Comparison of ENCODE assay signal across 1 cellular context in the genomic region with DNA sequence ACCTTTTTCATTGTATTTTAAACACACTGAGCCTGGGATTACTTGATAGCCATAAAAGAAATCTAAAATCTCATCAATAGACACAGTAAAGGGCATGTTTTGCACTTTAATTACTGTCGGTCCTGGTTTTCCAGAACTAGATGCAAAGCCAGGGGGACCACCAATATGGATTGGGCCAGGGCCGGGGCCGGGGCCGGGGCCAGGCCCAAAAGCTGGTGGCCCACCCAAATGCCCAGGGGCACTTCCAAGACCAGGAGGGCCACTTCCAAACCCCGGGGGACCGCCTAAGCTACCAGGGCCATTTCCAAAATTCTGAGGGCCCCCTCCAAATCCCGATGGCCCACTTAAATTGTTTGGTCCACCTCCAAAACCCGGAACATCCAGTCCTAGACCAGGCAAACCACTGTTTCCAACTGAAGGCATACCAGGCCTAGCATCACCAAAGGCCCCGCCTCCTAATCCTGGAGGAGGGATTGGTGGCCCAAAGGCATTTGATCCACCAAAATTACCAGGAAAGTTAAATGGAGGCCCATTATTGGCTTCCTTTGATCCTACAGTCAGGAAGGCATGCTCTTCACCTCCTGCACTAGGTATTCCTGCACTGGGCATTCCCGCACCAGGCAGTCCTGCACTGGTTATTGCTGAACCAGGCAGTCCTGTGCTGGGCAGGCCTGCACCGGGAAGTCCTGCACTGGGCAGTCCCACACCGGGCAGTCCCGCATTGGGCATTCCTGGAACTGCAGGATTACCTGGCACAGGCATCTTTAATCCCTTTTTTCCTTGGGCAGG.
TF ChIP-seq lines count a peak whose summit lies in the region.

No MANE protein-coding gene starts in this region.

TF ChIP-seq in HepG2, 621 proteins besides CTCF, POLR2A, EP300 and RAD21 (continues in another document):
- TF ChIP-seq, protein P1, sequence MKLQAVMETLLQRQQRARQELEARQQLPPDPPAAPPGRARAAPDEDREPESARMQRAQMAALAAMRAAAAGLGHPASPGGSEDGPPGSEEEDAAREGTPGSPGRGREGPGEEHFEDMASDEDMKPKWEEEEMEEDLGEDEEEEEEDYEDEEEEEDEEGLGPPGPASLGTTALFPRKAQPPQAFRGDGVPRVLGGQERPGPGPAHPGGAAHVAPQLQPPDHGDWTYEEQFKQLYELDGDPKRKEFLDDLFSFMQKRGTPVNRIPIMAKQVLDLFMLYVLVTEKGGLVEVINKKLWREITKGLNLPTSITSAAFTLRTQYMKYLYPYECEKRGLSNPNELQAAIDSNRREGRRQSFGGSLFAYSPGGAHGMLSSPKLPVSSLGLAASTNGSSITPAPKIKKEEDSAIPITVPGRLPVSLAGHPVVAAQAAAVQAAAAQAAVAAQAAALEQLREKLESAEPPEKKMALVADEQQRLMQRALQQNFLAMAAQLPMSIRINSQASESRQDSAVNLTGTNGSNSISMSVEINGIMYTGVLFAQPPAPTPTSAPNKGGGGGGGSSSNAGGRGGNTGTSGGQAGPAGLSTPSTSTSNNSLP (IDR thresholded peaks at IDR 0.05; ENCODE audit: low read depth, low read length) = no peak
- TF ChIP-seq ATF7-NPFF (CRISPR knock-in tag; IDR thresholded peaks at IDR 0.05; ENCODE audit: low read depth) (no peak), ELF3 (CRISPR knock-in tag; IDR thresholded peaks at IDR 0.05) (no peak), SSRP1 (CRISPR knock-in tag; IDR thresholded peaks at IDR 0.05) (no peak), POGZ (CRISPR knock-in tag; IDR thresholded peaks at IDR 0.05) (no peak), ZFP41 (CRISPR knock-in tag; IDR thresholded peaks at IDR 0.05; ENCODE audit: borderline replicate concordance) (no peak), YY1 (IDR thresholded peaks at IDR 0.05; ENCODE audit: insufficient read depth, insufficient replicate concordance, low read depth, low read length) (no peak), NR0B2 (CRISPR knock-in tag; IDR thresholded peaks at IDR 0.05) (no peak), PRPF4 (IDR thresholded peaks at IDR 0.05; ENCODE audit: low read depth, low read length, poor library complexity, severe bottlenecking) (no peak), CENPBD1 (CRISPR knock-in tag; IDR thresholded peaks at IDR 0.05; ENCODE audit: borderline replicate concordance, low read depth) (no peak), ARNT2 (CRISPR knock-in tag; IDR thresholded peaks at IDR 0.05; ENCODE audit: low read depth) (no peak), ZNF34 (CRISPR knock-in tag; IDR thresholded peaks at IDR 0.05; ENCODE audit: borderline replicate concordance) (no peak), KAT2B (IDR thresholded peaks at IDR 0.05; ENCODE audit: borderline replicate concordance, low read depth, low read length) (no peak), CHD4 (IDR thresholded peaks at IDR 0.05; ENCODE audit: borderline replicate concordance, low read length) (no peak), MXD1 (CRISPR knock-in tag; IDR thresholded peaks at IDR 0.05) (no peak), NONO (IDR thresholded peaks at IDR 0.05) (no peak), NONO (CRISPR knock-in tag; conservative IDR thresholded peaks at IDR 0.05) (no peak), HOXA3 (CRISPR knock-in tag; IDR thresholded peaks at IDR 0.05) (no peak), JDP2 (CRISPR knock-in tag; IDR thresholded peaks at IDR 0.05; ENCODE audit: borderline replicate concordance) (no peak)
- TF ChIP-seq, protein P2, sequence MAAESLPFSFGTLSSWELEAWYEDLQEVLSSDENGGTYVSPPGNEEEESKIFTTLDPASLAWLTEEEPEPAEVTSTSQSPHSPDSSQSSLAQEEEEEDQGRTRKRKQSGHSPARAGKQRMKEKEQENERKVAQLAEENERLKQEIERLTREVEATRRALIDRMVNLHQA (CRISPR knock-in tag; IDR thresholded peaks at IDR 0.05) = no peak
- TF ChIP-seq, protein P3, sequence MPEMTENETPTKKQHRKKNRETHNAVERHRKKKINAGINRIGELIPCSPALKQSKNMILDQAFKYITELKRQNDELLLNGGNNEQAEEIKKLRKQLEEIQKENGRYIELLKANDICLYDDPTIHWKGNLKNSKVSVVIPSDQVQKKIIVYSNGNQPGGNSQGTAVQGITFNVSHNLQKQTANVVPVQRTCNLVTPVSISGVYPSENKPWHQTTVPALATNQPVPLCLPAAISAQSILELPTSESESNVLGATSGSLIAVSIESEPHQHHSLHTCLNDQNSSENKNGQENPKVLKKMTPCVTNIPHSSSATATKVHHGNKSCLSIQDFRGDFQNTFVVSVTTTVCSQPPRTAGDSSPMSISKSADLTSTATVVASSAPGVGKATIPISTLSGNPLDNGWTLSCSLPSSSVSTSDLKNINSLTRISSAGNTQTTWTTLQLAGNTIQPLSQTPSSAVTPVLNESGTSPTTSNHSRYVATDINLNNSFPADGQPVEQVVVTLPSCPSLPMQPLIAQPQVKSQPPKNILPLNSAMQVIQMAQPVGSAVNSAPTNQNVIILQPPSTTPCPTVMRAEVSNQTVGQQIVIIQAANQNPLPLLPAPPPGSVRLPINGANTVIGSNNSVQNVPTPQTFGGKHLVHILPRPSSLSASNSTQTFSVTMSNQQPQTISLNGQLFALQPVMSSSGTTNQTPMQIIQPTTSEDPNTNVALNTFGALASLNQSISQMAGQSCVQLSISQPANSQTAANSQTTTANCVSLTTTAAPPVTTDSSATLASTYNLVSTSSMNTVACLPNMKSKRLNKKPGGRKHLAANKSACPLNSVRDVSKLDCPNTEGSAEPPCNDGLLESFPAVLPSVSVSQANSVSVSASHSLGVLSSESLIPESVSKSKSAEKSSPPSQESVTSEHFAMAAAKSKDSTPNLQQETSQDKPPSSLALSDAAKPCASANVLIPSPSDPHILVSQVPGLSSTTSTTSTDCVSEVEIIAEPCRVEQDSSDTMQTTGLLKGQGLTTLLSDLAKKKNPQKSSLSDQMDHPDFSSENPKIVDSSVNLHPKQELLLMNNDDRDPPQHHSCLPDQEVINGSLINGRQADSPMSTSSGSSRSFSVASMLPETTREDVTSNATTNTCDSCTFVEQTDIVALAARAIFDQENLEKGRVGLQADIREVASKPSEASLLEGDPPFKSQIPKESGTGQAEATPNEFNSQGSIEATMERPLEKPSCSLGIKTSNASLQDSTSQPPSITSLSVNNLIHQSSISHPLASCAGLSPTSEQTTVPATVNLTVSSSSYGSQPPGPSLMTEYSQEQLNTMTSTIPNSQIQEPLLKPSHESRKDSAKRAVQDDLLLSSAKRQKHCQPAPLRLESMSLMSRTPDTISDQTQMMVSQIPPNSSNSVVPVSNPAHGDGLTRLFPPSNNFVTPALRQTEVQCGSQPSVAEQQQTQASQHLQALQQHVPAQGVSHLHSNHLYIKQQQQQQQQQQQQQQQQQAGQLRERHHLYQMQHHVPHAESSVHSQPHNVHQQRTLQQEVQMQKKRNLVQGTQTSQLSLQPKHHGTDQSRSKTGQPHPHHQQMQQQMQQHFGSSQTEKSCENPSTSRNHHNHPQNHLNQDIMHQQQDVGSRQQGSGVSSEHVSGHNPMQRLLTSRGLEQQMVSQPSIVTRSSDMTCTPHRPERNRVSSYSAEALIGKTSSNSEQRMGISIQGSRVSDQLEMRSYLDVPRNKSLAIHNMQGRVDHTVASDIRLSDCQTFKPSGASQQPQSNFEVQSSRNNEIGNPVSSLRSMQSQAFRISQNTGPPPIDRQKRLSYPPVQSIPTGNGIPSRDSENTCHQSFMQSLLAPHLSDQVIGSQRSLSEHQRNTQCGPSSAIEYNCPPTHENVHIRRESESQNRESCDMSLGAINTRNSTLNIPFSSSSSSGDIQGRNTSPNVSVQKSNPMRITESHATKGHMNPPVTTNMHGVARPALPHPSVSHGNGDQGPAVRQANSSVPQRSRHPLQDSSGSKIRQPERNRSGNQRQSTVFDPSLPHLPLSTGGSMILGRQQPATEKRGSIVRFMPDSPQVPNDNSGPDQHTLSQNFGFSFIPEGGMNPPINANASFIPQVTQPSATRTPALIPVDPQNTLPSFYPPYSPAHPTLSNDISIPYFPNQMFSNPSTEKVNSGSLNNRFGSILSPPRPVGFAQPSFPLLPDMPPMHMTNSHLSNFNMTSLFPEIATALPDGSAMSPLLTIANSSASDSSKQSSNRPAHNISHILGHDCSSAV (CRISPR knock-in tag; IDR thresholded peaks at IDR 0.05; ENCODE audit: borderline replicate concordance) = no peak
- TF ChIP-seq, protein P4, sequence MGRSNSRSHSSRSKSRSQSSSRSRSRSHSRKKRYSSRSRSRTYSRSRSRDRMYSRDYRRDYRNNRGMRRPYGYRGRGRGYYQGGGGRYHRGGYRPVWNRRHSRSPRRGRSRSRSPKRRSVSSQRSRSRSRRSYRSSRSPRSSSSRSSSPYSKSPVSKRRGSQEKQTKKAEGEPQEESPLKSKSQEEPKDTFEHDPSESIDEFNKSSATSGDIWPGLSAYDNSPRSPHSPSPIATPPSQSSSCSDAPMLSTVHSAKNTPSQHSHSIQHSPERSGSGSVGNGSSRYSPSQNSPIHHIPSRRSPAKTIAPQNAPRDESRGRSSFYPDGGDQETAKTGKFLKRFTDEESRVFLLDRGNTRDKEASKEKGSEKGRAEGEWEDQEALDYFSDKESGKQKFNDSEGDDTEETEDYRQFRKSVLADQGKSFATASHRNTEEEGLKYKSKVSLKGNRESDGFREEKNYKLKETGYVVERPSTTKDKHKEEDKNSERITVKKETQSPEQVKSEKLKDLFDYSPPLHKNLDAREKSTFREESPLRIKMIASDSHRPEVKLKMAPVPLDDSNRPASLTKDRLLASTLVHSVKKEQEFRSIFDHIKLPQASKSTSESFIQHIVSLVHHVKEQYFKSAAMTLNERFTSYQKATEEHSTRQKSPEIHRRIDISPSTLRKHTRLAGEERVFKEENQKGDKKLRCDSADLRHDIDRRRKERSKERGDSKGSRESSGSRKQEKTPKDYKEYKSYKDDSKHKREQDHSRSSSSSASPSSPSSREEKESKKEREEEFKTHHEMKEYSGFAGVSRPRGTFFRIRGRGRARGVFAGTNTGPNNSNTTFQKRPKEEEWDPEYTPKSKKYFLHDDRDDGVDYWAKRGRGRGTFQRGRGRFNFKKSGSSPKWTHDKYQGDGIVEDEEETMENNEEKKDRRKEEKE (IDR thresholded peaks at IDR 0.05) = no peak
- TF ChIP-seq, protein P5, sequence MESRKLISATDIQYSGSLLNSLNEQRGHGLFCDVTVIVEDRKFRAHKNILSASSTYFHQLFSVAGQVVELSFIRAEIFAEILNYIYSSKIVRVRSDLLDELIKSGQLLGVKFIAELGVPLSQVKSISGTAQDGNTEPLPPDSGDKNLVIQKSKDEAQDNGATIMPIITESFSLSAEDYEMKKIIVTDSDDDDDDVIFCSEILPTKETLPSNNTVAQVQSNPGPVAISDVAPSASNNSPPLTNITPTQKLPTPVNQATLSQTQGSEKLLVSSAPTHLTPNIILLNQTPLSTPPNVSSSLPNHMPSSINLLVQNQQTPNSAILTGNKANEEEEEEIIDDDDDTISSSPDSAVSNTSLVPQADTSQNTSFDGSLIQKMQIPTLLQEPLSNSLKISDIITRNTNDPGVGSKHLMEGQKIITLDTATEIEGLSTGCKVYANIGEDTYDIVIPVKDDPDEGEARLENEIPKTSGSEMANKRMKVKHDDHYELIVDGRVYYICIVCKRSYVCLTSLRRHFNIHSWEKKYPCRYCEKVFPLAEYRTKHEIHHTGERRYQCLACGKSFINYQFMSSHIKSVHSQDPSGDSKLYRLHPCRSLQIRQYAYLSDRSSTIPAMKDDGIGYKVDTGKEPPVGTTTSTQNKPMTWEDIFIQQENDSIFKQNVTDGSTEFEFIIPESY (CRISPR knock-in tag; IDR thresholded peaks at IDR 0.05) = no peak
